ENCODE assay signal across 11 cellular contexts in the genomic region with DNA sequence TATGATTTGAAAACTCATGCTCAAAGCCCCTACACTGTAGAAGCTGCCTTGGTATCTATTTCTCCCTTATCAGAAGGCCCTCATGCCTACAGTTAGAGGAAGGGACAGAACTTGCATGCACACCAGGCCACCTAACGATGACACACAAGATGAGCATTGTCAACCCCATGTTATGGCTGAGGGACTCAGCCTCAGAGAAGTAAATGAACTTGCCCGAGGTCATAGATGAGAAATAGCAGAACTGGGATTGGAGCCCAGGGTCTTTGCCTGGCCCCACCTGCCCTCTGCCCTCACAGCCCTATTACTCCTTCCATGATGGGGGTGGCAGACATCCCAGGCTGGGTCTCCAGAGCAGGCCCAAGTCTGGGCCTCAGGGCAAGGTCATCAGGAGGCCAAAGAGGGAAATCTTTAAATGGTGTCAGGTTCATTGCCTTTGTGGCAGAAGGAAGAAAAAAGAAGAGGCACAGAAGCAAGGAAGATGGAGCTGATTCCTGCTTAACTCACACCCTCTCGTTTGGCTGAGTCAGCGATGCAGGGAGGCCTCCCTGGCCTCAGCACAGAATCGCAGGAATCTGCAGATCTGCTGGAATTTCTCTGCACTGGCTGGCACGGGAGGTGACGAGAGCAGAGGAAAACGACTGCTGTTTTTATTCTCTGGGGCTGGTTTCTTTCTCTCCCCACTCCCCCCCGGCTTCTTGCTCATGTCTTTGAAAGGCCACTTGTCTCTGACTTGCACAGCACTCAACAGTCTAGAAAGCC. TPM values are rescaled to one million over a fixed set of nuclear protein-coding genes. Genes with fewer than 3 reads are reported as not detected.
DNase-seq lines count a peak whose midpoint lies in the region; ATAC-seq lines count a peak whose summit lies in the region.
"Had no signal": no experiment of that assay in that cellular context is flagged by ENCODE, and none has a peak within 500 bp of the region (broad histone marks: within the 10 kb centered on the region; RNA-seq: fewer than 3 reads in every experiment).

No MANE protein-coding gene starts in this region.

- no peaks in the 10 kb centered on the region for H3K9me3 ChIP-seq in Karpas-422 (ENCODE audit: low read length)
- H3K9me3 ChIP-seq: Peyer's patch had no signal

- H4K20me1 ChIP-seq in Karpas-422 (ENCODE audit: insufficient read depth, low read depth, low read length), result no peaks in the 10 kb centered on the region

- DNase-seq in NCI-H2227 (lab: John Stamatoyannopoulos, UW; ENCODE audit: unreplicated experiment) (peak; percentile 39), NCI-H2227 treated with DMSO at 0.1 percent for 48 hours (lab: John Stamatoyannopoulos, UW) (no peak), amniotic epithelial cell (ENCODE audit: low read depth) (peak; percentile 92), kidney glomerular epithelial cell (lab: John Stamatoyannopoulos, UW) (peak; percentile 76), superior temporal gyrus (ENCODE audit: extremely low spot score) (peak; percentile 63), left colon (no peak), mesenteric fat pad (ENCODE audit: low spot score) (no peak), Karpas-422 (no peak)
- DNase-seq: aorta, Peyer's patch had no signal

- H3K4me2 ChIP-seq in Karpas-422 (ENCODE audit: low read depth, low read length, poor library complexity, severe bottlenecking), result no peak overlapping the region

- no peak overlapping the region for H3K27ac ChIP-seq in Karpas-422 (ENCODE audit: low read length)
- H3K27ac ChIP-seq: HL-60 had no signal

- no peak overlapping the region for H2AFZ ChIP-seq in Karpas-422 (ENCODE audit: low read length)

- H3K9ac ChIP-seq in Karpas-422 (ENCODE audit: low read length), result no peak overlapping the region

- intact Hi-C loops in left colon (cut with DNase I, micrococcal nuclease), result no loop called here

- no peaks in the 10 kb centered on the region for H3K36me3 ChIP-seq in Karpas-422 (ENCODE audit: insufficient read depth, low read length)
- H3K36me3 ChIP-seq: Peyer's patch had no signal

- peaks cover 38% of the 10 kb centered on the region for H3K4me1 ChIP-seq in Karpas-422 (ENCODE audit: low read length)

- no peaks in the 10 kb centered on the region for H3K9me2 ChIP-seq in Karpas-422 (replicated peaks; ENCODE audit: insufficient read depth, low read length)

- no peaks in the 10 kb centered on the region for H3K27me3 ChIP-seq in Karpas-422 (ENCODE audit: low read length)
- H3K27me3 ChIP-seq: Peyer's patch had no signal

- no peak for ATAC-seq in left colon

- no peak overlapping the region for H3K4me3 ChIP-seq in Karpas-422 (ENCODE audit: low read length)
- H3K4me3 ChIP-seq: Peyer's patch had no signal

- H3K79me2 ChIP-seq in Karpas-422 (ENCODE audit: low read length), result no peaks in the 10 kb centered on the region

RNA-seq across cellular contexts. Expression of gene CRB2, which starts 20.6 kb away (rescaled TPM):
- total RNA-seq in left colon, result 1 to 10 TPM in 1 of 2 donors, under 1 TPM in 1; 0.92 to 1.1 TPM
- total RNA-seq in mesenteric fat pad, result not detected
- not detected in 2 replicates for total RNA-seq in Karpas-422 (2014; rRNA removed; shearing (Covaris generic); ENCODE audit: low replicate concordance)

Comparison
In these comparisons a context has a peak if more than half of its experiments do, and no peak if none do; other contexts are left out.
1. DNase-seq: peak in NCI-H2227 (single experiment), amniotic epithelial cell (single experiment), kidney glomerular epithelial cell (single experiment) and superior temporal gyrus (single experiment); none in NCI-H2227 treated with DMSO at 0.1 percent for 48 hours (single experiment), left colon (0 of 2), mesenteric fat pad (single experiment) and Karpas-422 (single experiment).